In the genomic region with DNA sequence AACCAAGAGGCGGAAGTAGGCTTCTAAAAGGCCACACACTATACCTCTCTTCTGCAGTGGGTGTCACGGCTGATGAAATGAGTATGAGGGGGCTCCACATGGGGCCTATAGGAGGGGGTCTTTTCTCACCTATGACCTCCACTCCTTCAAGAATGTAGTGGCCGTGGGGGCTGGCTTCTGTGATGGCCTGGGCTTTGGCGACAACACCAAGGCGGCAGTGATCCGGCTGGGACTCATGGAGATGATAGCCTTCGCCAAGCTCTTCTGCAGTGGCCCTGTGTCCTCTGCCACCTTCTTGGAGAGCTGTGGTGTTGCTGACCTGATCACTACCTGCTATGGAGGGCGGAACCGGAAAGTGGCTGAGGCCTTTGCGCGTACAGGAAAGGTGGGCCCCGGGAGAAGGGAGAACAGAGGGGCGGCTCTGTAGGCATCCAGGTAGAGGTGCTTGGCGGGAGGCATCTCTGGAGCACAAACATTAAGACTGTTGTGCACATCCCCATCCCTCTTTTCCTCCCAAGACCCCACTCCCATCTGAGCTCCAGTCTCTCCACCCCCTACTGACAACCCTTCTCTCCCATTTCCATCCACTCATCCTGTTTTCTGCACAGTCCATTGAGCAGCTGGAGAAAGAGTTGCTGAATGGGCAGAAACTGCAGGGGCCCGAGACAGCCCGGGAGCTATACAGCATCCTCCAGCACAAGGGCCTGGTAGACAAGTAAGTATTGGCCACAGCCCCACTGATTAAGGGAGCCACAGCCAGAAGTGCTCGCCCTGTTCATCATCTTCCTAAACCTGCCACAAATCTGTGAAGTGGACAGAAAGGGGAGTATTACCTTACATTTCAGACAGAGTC, we compare ENCODE assay signal across 27 cellular contexts. TPM values are rescaled to one million over a fixed set of nuclear protein-coding genes. Genes with fewer than 3 reads are reported as not detected.
DNase-seq lines count a peak whose midpoint lies in the region; ATAC-seq and TF ChIP-seq lines count a peak whose summit lies in the region.
"Had no signal": no experiment of that assay in that cellular context is flagged by ENCODE, and none has a peak within 500 bp of the region (broad histone marks: within the 10 kb centered on the region; RNA-seq: fewer than 3 reads in every experiment).

No MANE protein-coding gene starts in this region.

- peak; percentile 36 for DNase-seq in DMS79 treated with DMSO at 0.1 percent for 48 hours (lab: John Stamatoyannopoulos, UW)
- DNase-seq in chondrocyte (ENCODE audit: low spot score), result peak; percentile 74
- DNase-seq in AG08396 (ENCODE audit: low spot score), result no peak
- DNase-seq in activated T-cell treated with anti-CD3 and anti-CD28 coated beads for 4 hours, result no peak
- DNase-seq: activated CD4-positive, alpha-beta T cell treated with anti-CD3 and anti-CD28 coated beads for 4 hours; activated CD8-positive, alpha-beta T cell treated with anti-CD3 and anti-CD28 coated beads, Interleukin-2, amount 10 ng/mL, durations not matched to agents 7 days and 5 days; activated naive CD4-positive, alpha-beta T cell treated with anti-CD3 and anti-CD28 coated beads, Interleukin-2, amount 10 ng/mL, durations not matched to agents 7 days and 5 days; body of pancreas; dermis blood vessel endothelial cell; H7; islet precursor cell; natural killer cell; NCI-H1436 treated with DMSO at 0.1 percent for 48 hours; NCI-H446; NCI-H774; SJCRH30; stimulated activated CD4-positive, alpha-beta T cell treated with anti-CD3 and anti-CD28 coated beads, Interleukin-12 subunit alpha, Interleukin-12 subunit beta, amount 100 ng/mL, for 4 hours; stimulated activated CD4-positive, alpha-beta T cell treated with anti-CD3 and anti-CD28 coated beads, Interleukin-2, amount 100 ng/mL, for 48 hours; SW 1271 had no signal

- no peak overlapping the region for H3K27ac Mint-ChIP-seq in chondrocyte (ENCODE audit: unreplicated experiment)
- H3K27ac Mint-ChIP-seq: activated CD8-positive, alpha-beta T cell treated with anti-CD3 and anti-CD28 coated beads, Interleukin-2, amount 10 ng/mL, durations not matched to agents 7 days and 5 days; activated naive CD4-positive, alpha-beta T cell treated with anti-CD3 and anti-CD28 coated beads, Interleukin-2, amount 10 ng/mL, durations not matched to agents 7 days and 5 days; natural killer cell had no signal

- no peak for TF ChIP-seq CTCF in chondrocyte (IDR thresholded peaks at IDR 0.05)
- no peak for TF ChIP-seq CTCF in parathyroid adenoma (IDR thresholded peaks at IDR 0.05)

- H3K4me1 ChIP-seq in parathyroid adenoma (peaks cover 72% of the 10 kb centered on the region), subcutaneous abdominal adipose tissue (ENCODE audit: control insufficient read depth in 5 of 5, insufficient read depth in 5 of 5, low read length in 5 of 5) (peaks cover 25 to 89% (median 84%) of the 10 kb centered on the region in 5 donors)

- H3K27ac ChIP-seq in parathyroid adenoma (peak overlapping the region; percentile 99), subcutaneous abdominal adipose tissue (ENCODE audit: low read depth, low read length) (peak overlapping the region; percentile 86)
- H3K27ac ChIP-seq: right atrium auricular region, SJCRH30 had no signal

- no peak for ATAC-seq in GM18909 (IDR thresholded peaks at IDR 0.05; ENCODE audit: poor library complexity, unreplicated experiment)
- ATAC-seq: activated CD8-positive, alpha-beta T cell treated with anti-CD3 and anti-CD28 coated beads, Interleukin-2, amount 10 ng/mL, durations not matched to agents 7 days and 5 days; activated T-helper 17 cell treated with anti-CD3 and anti-CD28 coated beads, Interleukin-2, amount 50 U/mL, for 72 hours; body of pancreas; esophagus mucosa; natural killer cell had no signal

- no peaks in the 10 kb centered on the region for H3K36me3 Mint-ChIP-seq in chondrocyte (ENCODE audit: low read depth)
- H3K36me3 Mint-ChIP-seq: natural killer cell had no signal

- peaks cover 11% of the 10 kb centered on the region for H3K79me2 ChIP-seq in parathyroid adenoma

- H3K4me3 ChIP-seq in parathyroid adenoma (ENCODE audit: low read depth, low read length) (no peak overlapping the region), subcutaneous abdominal adipose tissue (ENCODE audit: low read depth in 1 of 5, low read length in 5 of 5) (peak overlapping the region; percentile 64 to 97 (median 77))
- H3K4me3 ChIP-seq: body of pancreas, right atrium auricular region, SJCRH30, tibial nerve had no signal

- H3K9me3 Mint-ChIP-seq in chondrocyte (ENCODE audit: low read depth), result no peaks in the 10 kb centered on the region
- H3K9me3 Mint-ChIP-seq: activated naive CD4-positive, alpha-beta T cell treated with anti-CD3 and anti-CD28 coated beads, Interleukin-2, amount 10 ng/mL, durations not matched to agents 7 days and 5 days; activated T-helper 17 cell treated with anti-CD3 and anti-CD28 coated beads, Interleukin-2, amount 50 U/mL, for 72 hours; natural killer cell had no signal

- no peak overlapping the region for H3K9ac ChIP-seq in parathyroid adenoma
- peak overlapping the region in 3 of 5 donors; percentile 21 to 86 (median 79) for H3K9ac ChIP-seq in subcutaneous abdominal adipose tissue (ENCODE audit: low read length in 5 of 5)

- H3K27me3 Mint-ChIP-seq in chondrocyte (ENCODE audit: low read depth), result no peaks in the 10 kb centered on the region
- H3K27me3 Mint-ChIP-seq: activated T-helper 17 cell treated with anti-CD3 and anti-CD28 coated beads, Interleukin-2, amount 50 U/mL, for 72 hours had no signal

- no peaks in the 10 kb centered on the region for H3K9me3 ChIP-seq in parathyroid adenoma (ENCODE audit: control insufficient read depth, low read length)
- H3K9me3 ChIP-seq in subcutaneous abdominal adipose tissue (ENCODE audit: control insufficient read depth in 5 of 5, low read length in 5 of 5), result no peaks in the 10 kb centered on the region
- H3K9me3 ChIP-seq: body of pancreas, right atrium auricular region, SJCRH30, tibial nerve had no signal

- H2AFZ ChIP-seq in parathyroid adenoma, result no peak overlapping the region

- H3K4me1 Mint-ChIP-seq in chondrocyte (ENCODE audit: low read depth), result peaks cover 20% of the 10 kb centered on the region

- H3K36me3 ChIP-seq in parathyroid adenoma (ENCODE audit: control insufficient read depth, insufficient read depth, low read length) (no peaks in the 10 kb centered on the region), subcutaneous abdominal adipose tissue (ENCODE audit: control insufficient read depth in 5 of 5, insufficient read depth in 5 of 5, low read length in 5 of 5) (peaks cover 0 to 31% (median 18%) of the 10 kb centered on the region in 5 donors)
- H3K36me3 ChIP-seq: right atrium auricular region, SJCRH30, tibial nerve had no signal

- H3K4me2 ChIP-seq in parathyroid adenoma (ENCODE audit: low read length), result peak overlapping the region; percentile 18

- no peak overlapping the region for H3K4me3 Mint-ChIP-seq in chondrocyte (ENCODE audit: unreplicated experiment)
- H3K4me3 Mint-ChIP-seq: activated CD8-positive, alpha-beta T cell treated with anti-CD3 and anti-CD28 coated beads, Interleukin-2, amount 10 ng/mL, durations not matched to agents 7 days and 5 days; activated naive CD4-positive, alpha-beta T cell treated with anti-CD3 and anti-CD28 coated beads, Interleukin-2, amount 10 ng/mL, durations not matched to agents 7 days and 5 days; activated T-helper 17 cell treated with anti-CD3 and anti-CD28 coated beads, Interleukin-2, amount 50 U/mL, for 72 hours had no signal

- H3K27me3 ChIP-seq in parathyroid adenoma (ENCODE audit: control insufficient read depth, insufficient read depth, low read length) (no peaks in the 10 kb centered on the region), subcutaneous abdominal adipose tissue (ENCODE audit: control insufficient read depth in 5 of 5, insufficient read depth in 4 of 5, low read length in 5 of 5) (peaks cover 0 to 2% (median 0%) of the 10 kb centered on the region in 5 donors)
- H3K27me3 ChIP-seq: body of pancreas, right atrium auricular region, SJCRH30, tibial nerve had no signal

RNA-seq across cellular contexts. Expression of a gene that starts 3.8 kb away (rescaled TPM):
- total RNA-seq in chondrocyte, result 0.46 TPM in 1 of 3 replicates, not detected in the others
- total RNA-seq: dermis blood vessel endothelial cell, fibroblast of villous mesenchyme, H7 had no signal

RNA-seq across cellular contexts. Expression of a gene that starts 4.4 kb away (rescaled TPM):
- 37.8 to 53.1 TPM (median 44.7 TPM) in 3 replicates for total RNA-seq in chondrocyte

RNA-seq across cellular contexts. Expression of a gene that starts 22.5 kb away (rescaled TPM):
- total RNA-seq in chondrocyte, result 50.8 to 55.7 TPM (median 52.0 TPM) in 3 replicates

RNA-seq across cellular contexts. Expression of a gene that starts 50.2 kb away (rescaled TPM):
- 2.5 to 4.4 TPM (median 3.9 TPM) in 3 replicates for total RNA-seq in chondrocyte

RNA-seq across cellular contexts. Expression of a gene that starts 59.5 kb away (rescaled TPM):
- 77.2 to 81.3 TPM (median 80.9 TPM) in 3 replicates for total RNA-seq in chondrocyte

Comparison
In these comparisons a context has a peak if more than half of its experiments do, and no peak if none do; other contexts are left out.
1. DNase-seq: peak in DMS79 treated with DMSO at 0.1 percent for 48 hours (single experiment) and chondrocyte (single experiment); none in AG08396 (single experiment) and activated T-cell treated with anti-CD3 and anti-CD28 coated beads for 4 hours (single experiment).